ENCODE assay signal across 10 cellular contexts in genomic region chr2:8535821-8536685, GRCh38.
DNase-seq lines count a peak whose midpoint lies in the region; ATAC-seq, FAIRE-seq and TF ChIP-seq lines count a peak whose summit lies in the region.
"Had no signal": no experiment of that assay in that cellular context is flagged by ENCODE, and none has a peak within 500 bp of the region (broad histone marks: within the 10 kb centered on the region; RNA-seq: fewer than 3 reads in every experiment).

No MANE protein-coding gene starts in this region.

- ATAC-seq in CD4-positive, CD25-positive, alpha-beta regulatory T cell (ENCODE audit: low read depth in 2 of 2), result no peak
- ATAC-seq in GM12878, result peak; percentile 26
- ATAC-seq in natural killer cell treated with Interleukin-12 subunit alpha and Interleukin-12 subunit beta and Interleukin-15 and Interleukin-18, amount 100 ng/mL, for 72 hours, result peak; percentile 50 to 77
- ATAC-seq in GM19035 (IDR thresholded peaks at IDR 0.05; ENCODE audit: unreplicated experiment), result no peak

- H3K9ac ChIP-seq in GM12878 (ENCODE audit: control insufficient read depth, insufficient read depth, low read length), result no peak overlapping the region

- no peak overlapping the region for H3K4me3 Mint-ChIP-seq in CD4-positive, CD25-positive, alpha-beta regulatory T cell
- H3K4me3 Mint-ChIP-seq in natural killer cell treated with Interleukin-12 subunit alpha and Interleukin-12 subunit beta and Interleukin-15 and Interleukin-18, amount 100 ng/mL, for 72 hours, result peak overlapping the region; percentile 47

- H3K4me1 Mint-ChIP-seq in CD4-positive, CD25-positive, alpha-beta regulatory T cell, result peaks cover 0 to 26% (median 8%) of the 10 kb centered on the region in 4 donors
- peaks cover 51 to 62% of the 10 kb centered on the region in 2 donors for H3K4me1 Mint-ChIP-seq in natural killer cell treated with Interleukin-12 subunit alpha and Interleukin-12 subunit beta and Interleukin-15 and Interleukin-18, amount 100 ng/mL, for 72 hours (ENCODE audit: low read depth in 2 of 2)

- H2AFZ ChIP-seq in GM12878 (ENCODE audit: control insufficient read depth, low read depth, low read length), result no peak overlapping the region; the same call in 1 of the 2 replicates

- no peaks in the 10 kb centered on the region for H3K36me3 ChIP-seq in CD4-positive, CD25-positive, alpha-beta regulatory T cell (ENCODE audit: control insufficient read depth, insufficient read depth, low read length)
- no peaks in the 10 kb centered on the region for H3K36me3 ChIP-seq in GM12878 (ENCODE audit: control insufficient read depth in 2 of 2, insufficient read depth in 2 of 2, low read length in 1 of 2)
- H3K36me3 ChIP-seq: SJSA1 had no signal

- no peak overlapping the region for H3K27ac ChIP-seq in CD4-positive, CD25-positive, alpha-beta regulatory T cell (ENCODE audit: insufficient read depth, low read length, poor library complexity, severe bottlenecking)
- H3K27ac ChIP-seq in GM12878 (ENCODE audit: control insufficient read depth, insufficient read depth), result no peak overlapping the region
- H3K27ac ChIP-seq: SJSA1 had no signal

- 18% methylated on average over 19 of the region's 19 CpGs for WGBS in GM12878 (ENCODE audit: insufficient coverage, insufficient replicate concordance, low lambda C conversion rate, missing lambda C conversion rate)

- no TSS peak for BruUV-seq in GM12878 (replicated peaks; lab: Mats Ljungman, UMichigan)

- no peak for TF ChIP-seq EP300 in GM12878 (IDR thresholded peaks at IDR 0.05; ENCODE audit: borderline replicate concordance in 1 of 2, control insufficient read depth in 1 of 2, low read depth in 2 of 2, low read length in 2 of 2)

- FAIRE-seq in GM12878 (lab: Jason Lieb, UNC), result no peak

- no peak for DNase-seq in CD4-positive, CD25-positive, alpha-beta regulatory T cell
- DNase-seq in Kasumi-1 (lab: John Stamatoyannopoulos, UW), result peak; percentile 52 to 59
- DNase-seq in GM12878 (ENCODE audit: low read depth, low spot score), result no peak
- DNase-seq in natural killer cell treated with Interleukin-12 subunit alpha and Interleukin-12 subunit beta and Interleukin-15 and Interleukin-18, amount 100 ng/mL, for 72 hours (ENCODE audit: low spot score), result peak; percentile 66
- no peak for DNase-seq in NCI-H2196 (lab: John Stamatoyannopoulos, UW; ENCODE audit: unreplicated experiment)
- no peak for DNase-seq in iPS-NIHi11 (ENCODE audit: low spot score)
- DNase-seq in NCI-H2171 (lab: John Stamatoyannopoulos, UW), result no peak
- DNase-seq: DMS79 had no signal

- in situ Hi-C loops in GM12878 (cut with MboI), result no loop called here

- RAD21 ChIA-PET in GM12878 (lab: Charles Lee; ENCODE audit: unreplicated experiment), result interaction anchor here (1.7 to 10.3 kb wide), 2 partner anchors 14 to 148 kb away, joined by 5 to 322 read pairs; no protein-coding TSS in a partner anchor

- peaks cover 3% of the 10 kb centered on the region for H3K36me3 Mint-ChIP-seq in CD4-positive, CD25-positive, alpha-beta regulatory T cell
- peaks cover 13% of the 10 kb centered on the region for H3K36me3 Mint-ChIP-seq in natural killer cell treated with Interleukin-12 subunit alpha and Interleukin-12 subunit beta and Interleukin-15 and Interleukin-18, amount 100 ng/mL, for 72 hours

- peaks cover 4 to 9% of the 10 kb centered on the region in 2 experiments for H3K9me3 ChIP-seq in CD4-positive, CD25-positive, alpha-beta regulatory T cell (ENCODE audit: control insufficient read depth in 2 of 2, low read length in 2 of 2)
- H3K9me3 ChIP-seq in GM12878 (replicated peaks; ENCODE audit: control insufficient read depth, insufficient read depth, low read length), result peaks cover 9% of the 10 kb centered on the region; the same call in 2 of the 3 replicates

- no peaks in the 10 kb centered on the region for H4K20me1 ChIP-seq in GM12878 (ENCODE audit: control insufficient read depth, insufficient read depth)

- H3K4me3 ChIP-seq in CD4-positive, CD25-positive, alpha-beta regulatory T cell (ENCODE audit: low read depth, low read length), result no peak overlapping the region
- no peak overlapping the region for H3K4me3 ChIP-seq in GM12878
- H3K4me3 ChIP-seq: SJSA1 had no signal

- H3K27ac Mint-ChIP-seq in CD4-positive, CD25-positive, alpha-beta regulatory T cell, result peak overlapping the region in 2 of 3 donors; percentile 65 to 78
- H3K27ac Mint-ChIP-seq in natural killer cell treated with Interleukin-12 subunit alpha and Interleukin-12 subunit beta and Interleukin-15 and Interleukin-18, amount 100 ng/mL, for 72 hours, result peak overlapping the region; percentile 71 to 96

- intact Hi-C loops in GM12878 (cut with micrococcal nuclease; ENCODE audit: unreplicated experiment), result no loop called here

- H3K9me3 Mint-ChIP-seq in CD4-positive, CD25-positive, alpha-beta regulatory T cell, result peaks cover 0 to 19% (median 3%) of the 10 kb centered on the region in 7 donors
- peaks cover 9% of the 10 kb centered on the region for H3K9me3 Mint-ChIP-seq in natural killer cell treated with Interleukin-12 subunit alpha and Interleukin-12 subunit beta and Interleukin-15 and Interleukin-18, amount 100 ng/mL, for 72 hours

- no peaks in the 10 kb centered on the region for H3K79me2 ChIP-seq in GM12878 (ENCODE audit: control insufficient read depth, insufficient read depth, low read length)

- TF ChIP-seq CTCF in GM12878 (IDR thresholded peaks at IDR 0.05 in 2 of 3, conservative IDR thresholded peaks at IDR 0.05 in 1 of 3; ENCODE audit: control insufficient read depth in 2 of 3, extremely low read depth in 1 of 3, insufficient read depth in 1 of 3, low read depth in 3 of 3, low read length in 3 of 3), result no peak

- no peak overlapping the region for H3K4me2 ChIP-seq in GM12878 (ENCODE audit: control insufficient read depth, insufficient read depth)

- TF ChIP-seq RAD21 in GM12878 (IDR thresholded peaks at IDR 0.05; ENCODE audit: insufficient read depth, low read depth, low read length), result no peak

- CTCF ChIA-PET in GM12878 (lab: Yijun Ruan, JAX), result no interaction called here

- POLR2A ChIA-PET in GM12878 (lab: Charles Lee), result interaction anchor here (1.0 to 5.5 kb wide), 4 partner anchors 8 to 146 kb away, joined by 3 to 42 read pairs (median 4); partner anchors contain the start of gene ID2

- no peaks in the 10 kb centered on the region for H3K27me3 Mint-ChIP-seq in CD4-positive, CD25-positive, alpha-beta regulatory T cell
- H3K27me3 Mint-ChIP-seq in natural killer cell treated with Interleukin-12 subunit alpha and Interleukin-12 subunit beta and Interleukin-15 and Interleukin-18, amount 100 ng/mL, for 72 hours, result no peaks in the 10 kb centered on the region

- H3K27me3 ChIP-seq in CD4-positive, CD25-positive, alpha-beta regulatory T cell (ENCODE audit: control insufficient read depth, insufficient read depth, low read length), result no peaks in the 10 kb centered on the region
- no peaks in the 10 kb centered on the region for H3K27me3 ChIP-seq in GM12878 (replicated peaks in 1 of 2; ENCODE audit: control insufficient read depth in 2 of 2, insufficient read depth in 2 of 2, low read length in 1 of 2)
- H3K27me3 ChIP-seq: SJSA1 had no signal

- peaks cover 12% of the 10 kb centered on the region for H3K4me1 ChIP-seq in CD4-positive, CD25-positive, alpha-beta regulatory T cell (ENCODE audit: control insufficient read depth, insufficient read depth, low read length, poor library complexity, severe bottlenecking)
- peaks cover 26% of the 10 kb centered on the region for H3K4me1 ChIP-seq in GM12878 (ENCODE audit: control insufficient read depth, insufficient read depth, low read length)
- H3K4me1 ChIP-seq: SJSA1 had no signal

- SMC1A ChIA-PET in GM12878 (lab: Charles Lee; ENCODE audit: uncharacterized antibody, unreplicated experiment), result interaction anchor here (1.0 to 10.9 kb wide), 4 partner anchors 14 to 144 kb away, joined by 3 to 284 read pairs (median 4); no protein-coding TSS in a partner anchor

- TF ChIP-seq POLR2A in GM12878 (IDR thresholded peaks at IDR 0.05; ENCODE audit: low read depth, low read length), result no peak

TF ChIP-seq in GM12878, 131 proteins besides CTCF, POLR2A, EP300 and RAD21:
- peak; percentile 54; the same call in 1 of the 2 replicates for TF ChIP-seq ZNF687 (IDR thresholded peaks at IDR 0.05)
- TF ChIP-seq CHD4 (IDR thresholded peaks at IDR 0.05), result no peak
- TF ChIP-seq NBN (IDR thresholded peaks at IDR 0.05), result 0 out of 2 replicates have a peak, but pooled peaks have one; percentile 18
- 0 out of 3 replicates have a peak, but pooled peaks of 1 of the 2 experiments have one; percentile 5 for TF ChIP-seq EGR1 (IDR thresholded peaks at IDR 0.05; ENCODE audit: borderline replicate concordance in 1 of 2, low read depth in 2 of 2, low read length in 2 of 2)
- TF ChIP-seq POU2F2 (IDR thresholded peaks at IDR 0.05; ENCODE audit: borderline replicate concordance, low read depth, low read length), result peak; percentile 74; the same call in 1 of the 3 replicates
TF ChIP-seq in GM12878: peak in this region for 4.

Comparison
In these comparisons a context has a peak if more than half of its experiments do, and no peak if none do; other contexts are left out.
1. ATAC-seq: peak in GM12878 (single experiment) and natural killer cell treated with Interleukin-12 subunit alpha and Interleukin-12 subunit beta and Interleukin-15 and Interleukin-18, amount 100 ng/mL, for 72 hours (2 of 2); none in CD4-positive, CD25-positive, alpha-beta regulatory T cell (0 of 2) and GM19035 (single experiment).
2. DNase-seq: peak in Kasumi-1 (2 of 2) and natural killer cell treated with Interleukin-12 subunit alpha and Interleukin-12 subunit beta and Interleukin-15 and Interleukin-18, amount 100 ng/mL, for 72 hours (single experiment); none in CD4-positive, CD25-positive, alpha-beta regulatory T cell (0 of 3), GM12878 (single experiment), NCI-H2196 (single experiment), iPS-NIHi11 (single experiment) and NCI-H2171 (single experiment).